ENCODE assay signal across 7 cellular contexts in genomic region chr16:74298104-74298503, GRCh38. TPM values are rescaled to one million over a fixed set of nuclear protein-coding genes. Genes with fewer than 3 reads are reported as not detected.
DNase-seq lines count a peak whose midpoint lies in the region; ATAC-seq and TF ChIP-seq lines count a peak whose summit lies in the region.

No MANE protein-coding gene starts in this region.

- H3K36me3 ChIP-seq in PC-9 (ENCODE audit: low read depth) (peaks cover 51% of the 10 kb centered on the region), sigmoid colon (peaks cover 21 to 43% (median 34%) of the 10 kb centered on the region in 4 donors), aorta (ENCODE audit: control insufficient read depth in 1 of 2, insufficient read depth in 2 of 2, low read length in 1 of 2) (peaks cover 0 to 2% of the 10 kb centered on the region in 2 donors)

- no peaks in the 10 kb centered on the region for H3K9me3 ChIP-seq in PC-9 (ENCODE audit: insufficient read depth, low read depth)
- no peaks in the 10 kb centered on the region for H3K9me3 ChIP-seq in sigmoid colon
- H3K9me3 ChIP-seq in aorta (ENCODE audit: control insufficient read depth, low read length): no peaks in the 10 kb centered on the region

- peak overlapping the region; percentile 87 for H3K27ac ChIP-seq in PC-9
- peak overlapping the region in 3 of 4 donors; percentile 89 to 94 (median 93) for H3K27ac ChIP-seq in sigmoid colon
- no peak overlapping the region for H3K27ac ChIP-seq in aorta (ENCODE audit: low read depth in 1 of 2, low read length in 2 of 2)

- no peak for TF ChIP-seq EP300 in sigmoid colon (IDR thresholded peaks at IDR 0.05)

- H3K79me2 ChIP-seq in PC-9 (ENCODE audit: low read depth): peaks cover 48% of the 10 kb centered on the region

- H3K4me1 ChIP-seq in PC-9 (replicated peaks; ENCODE audit: insufficient read depth) (peaks cover 18% of the 10 kb centered on the region), sigmoid colon (peaks cover 0 to 35% (median 28%) of the 10 kb centered on the region in 4 donors), aorta (ENCODE audit: control insufficient read depth in 1 of 2, insufficient read depth in 2 of 2, low read length in 2 of 2) (peaks cover 0 to 3% of the 10 kb centered on the region in 2 donors)

- H3K4me2 ChIP-seq in PC-9: peak overlapping the region; percentile 91

- no peaks in the 10 kb centered on the region for H3K9me2 ChIP-seq in PC-9 (ENCODE audit: insufficient read depth)

- DNase-seq in GM12865 (ENCODE audit: low read depth): no peak
- DNase-seq in PC-9: peak; percentile 20 to 85
- DNase-seq in epithelial cell of esophagus (ENCODE audit: low read depth): peak; percentile 66
- DNase-seq in sigmoid colon: no peak
- no peak for DNase-seq in aorta
- no peak for DNase-seq in C1 segment of cervical spinal cord (lab: John Stamatoyannopoulos, UW)

- TF ChIP-seq POLR2A in sigmoid colon (IDR thresholded peaks at IDR 0.05): no peak

- no peaks in the 10 kb centered on the region for H3K27me3 ChIP-seq in PC-9 (ENCODE audit: insufficient read depth, low read depth)
- H3K27me3 ChIP-seq in sigmoid colon: no peaks in the 10 kb centered on the region
- H3K27me3 ChIP-seq in aorta (ENCODE audit: control insufficient read depth in 1 of 2, insufficient read depth in 2 of 2, low read length in 1 of 2): no peaks in the 10 kb centered on the region

- POLR2A ChIA-PET in PC-9 (lab: Charles Lee; ENCODE audit: unreplicated experiment): no interaction called here

- intact Hi-C loops in PC-9 (cut with micrococcal nuclease; ENCODE audit: unreplicated experiment) (no loop called here), sigmoid colon (cut with DNase I) (loop anchor here (5.0 kb wide), 1 partner anchor 74 kb away; no protein-coding TSS in a partner anchor), aorta (cut with DNase I) (no loop called here)

- BruUV-seq in PC-9 (replicated peaks; lab: Mats Ljungman, UMichigan): no TSS peak

- H2AFZ ChIP-seq in PC-9: no peak overlapping the region

- H3K4me3 ChIP-seq in GM12865 (ENCODE audit: low read depth, low read length): peak overlapping the region; percentile 99
- peak overlapping the region; percentile 98 for H3K4me3 ChIP-seq in PC-9
- H3K4me3 ChIP-seq in epithelial cell of esophagus (ENCODE audit: low read length): peak overlapping the region; percentile 94
- H3K4me3 ChIP-seq in sigmoid colon: peak overlapping the region in 3 of 4 donors; percentile 78 to 92 (median 90)
- no peak overlapping the region for H3K4me3 ChIP-seq in aorta (ENCODE audit: low read length in 2 of 2)

- 24 to 75% methylated on average over 2 of the region's 2 CpGs for WGBS in sigmoid colon, 2 donors
- WGBS in aorta, 2 donors: 61 to 70% methylated on average over 2 of the region's 2 CpGs

- TF ChIP-seq CTCF in GM12865 (IDR thresholded peaks at IDR 0.05; ENCODE audit: insufficient read depth, low read depth, low read length, missing control alignments) (no peak), PC-9 (conservative IDR thresholded peaks at IDR 0.05) (no peak), epithelial cell of esophagus (IDR thresholded peaks at IDR 0.05; ENCODE audit: insufficient read depth, low read depth, low read length, missing control alignments) (no peak), sigmoid colon (IDR thresholded peaks at IDR 0.05) (no peak)

- peaks cover 48% of the 10 kb centered on the region for H4K20me1 ChIP-seq in PC-9 (ENCODE audit: insufficient read depth)

- ATAC-seq in aorta (ENCODE audit: low FRiP score) (no peak), GM18867 (IDR thresholded peaks at IDR 0.05; ENCODE audit: unreplicated experiment) (no peak)

- CTCF ChIA-PET in PC-9 (lab: Charles Lee): no interaction called here

- peaks cover 35% of the 10 kb centered on the region for H3F3A ChIP-seq in PC-9 (ENCODE audit: insufficient read depth, low read depth)

RNA-seq across cellular contexts. Expression of gene PSMD7, which starts 1.5 kb away (rescaled TPM):
- total RNA-seq in PC-9 (2021) (98.2 and 128 TPM in 2 replicates), sigmoid colon (100 to 1,000 TPM in 1 of 4 donors, 10 to 100 TPM in 3; 62.9 to 160 (median 90.3) TPM), aorta (10 to 100 TPM; 58.8 to 69.6 TPM)
- polyA plus RNA-seq in sigmoid colon (10 to 100 TPM; 69.1 to 91.2 (median 76.3) TPM), aorta (10 to 100 TPM; 71.6 to 83.1 TPM)

Comparison
In these comparisons a context has a peak if more than half of its experiments do, and no peak if none do; other contexts are left out.
1. DNase-seq: peak in PC-9 (2 of 2) and epithelial cell of esophagus (single experiment); none in GM12865 (single experiment), sigmoid colon (single experiment), aorta (0 of 2) and C1 segment of cervical spinal cord (0 of 14).
2. H3K4me3 ChIP-seq: peak in GM12865 (single experiment), PC-9 (single experiment), epithelial cell of esophagus (single experiment) and sigmoid colon (3 of 4); none in aorta (0 of 2).
3. H3K27ac ChIP-seq: peak in PC-9 (single experiment) and sigmoid colon (3 of 4); none in aorta (0 of 2).